Comparison of ENCODE assay signal across 17 cellular contexts in the genomic region with DNA sequence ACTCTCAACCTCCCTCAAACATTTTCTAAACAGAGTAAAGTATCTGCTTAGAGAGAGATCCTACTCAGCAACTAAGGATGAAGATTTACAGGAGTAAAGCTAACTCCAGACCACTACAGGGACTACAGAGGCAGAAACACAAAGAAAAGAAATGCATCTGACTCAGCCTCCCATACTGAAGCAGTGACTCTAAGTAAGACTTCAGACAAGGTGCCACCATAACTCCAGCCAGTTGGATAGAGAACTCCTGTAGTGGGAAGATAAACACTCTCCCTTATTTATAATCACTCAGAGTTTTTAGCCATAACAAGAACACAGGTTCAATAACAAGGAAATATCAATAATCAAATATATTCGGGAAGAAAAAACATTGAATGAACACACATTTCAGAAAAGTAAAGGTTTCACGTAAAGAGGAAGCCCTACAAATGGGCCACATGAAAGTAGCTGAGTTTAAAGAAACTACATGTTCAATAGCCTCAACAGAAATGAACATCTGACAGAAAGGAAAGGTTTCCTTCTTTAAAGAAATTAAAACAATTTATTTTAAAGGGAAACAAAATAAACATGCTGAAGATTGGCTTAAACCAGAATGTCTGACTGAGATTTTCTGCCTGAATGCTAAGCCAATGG.
DNase-seq lines count a peak whose midpoint lies in the region; ATAC-seq and TF ChIP-seq lines count a peak whose summit lies in the region.
"Had no signal": no experiment of that assay in that cellular context is flagged by ENCODE, and none has a peak within 500 bp of the region (broad histone marks: within the 10 kb centered on the region; RNA-seq: fewer than 3 reads in every experiment).

No MANE protein-coding gene starts in this region.

- no peak for TF ChIP-seq EP300 in esophagus muscularis mucosa (IDR thresholded peaks at IDR 0.05)

- 64% methylated on average over 2 of the region's 2 CpGs for WGBS in esophagus muscularis mucosa

- no peak for TF ChIP-seq CTCF in esophagus muscularis mucosa (IDR thresholded peaks at IDR 0.05)

- no peaks in the 10 kb centered on the region for H3K27me3 ChIP-seq in esophagus muscularis mucosa

- ATAC-seq in GM18505 (IDR thresholded peaks at IDR 0.05; ENCODE audit: unreplicated experiment) (peak; percentile 41), GM19438 (IDR thresholded peaks at IDR 0.05; ENCODE audit: low read depth, unreplicated experiment) (peak; percentile 37), HG02763 (IDR thresholded peaks at IDR 0.05; ENCODE audit: unreplicated experiment) (peak; percentile 34), HG03565 (IDR thresholded peaks at IDR 0.05; ENCODE audit: unreplicated experiment) (peak; percentile 29)
- ATAC-seq: heart right ventricle, left colon had no signal

- no peak for DNase-seq in NCI-H2171 treated with DMSO at 0.1 percent for 48 hours (lab: John Stamatoyannopoulos, UW)
- DNase-seq in ecto neural progenitor cell (ENCODE audit: low spot score) = no peak
- no peak for DNase-seq in NCI-H128 (lab: John Stamatoyannopoulos, UW; ENCODE audit: unreplicated experiment)
- DNase-seq in esophagus muscularis mucosa (ENCODE audit: extremely low spot score) = no peak
- DNase-seq: activated CD4-positive, alpha-beta T cell treated with anti-CD3 and anti-CD28 coated beads for 48 hours; activated T-cell treated with anti-CD3 and anti-CD28 coated beads, Interleukin-2, amount 50 U/mL, for 24 hours; amygdala; erythroblast; heart right ventricle; left colon; NCI-H146; NCI-H526 treated with DMSO at 0.1 percent for 48 hours; trophoblast cell had no signal

- intact Hi-C loops in esophagus muscularis mucosa (cut with DNase I) = no loop called here

- no peak overlapping the region for H3K27ac ChIP-seq in esophagus muscularis mucosa (replicated peaks in 1 of 4)
- H3K27ac ChIP-seq: heart right ventricle had no signal

- no peak overlapping the region for H3K4me3 ChIP-seq in esophagus muscularis mucosa
- H3K4me3 ChIP-seq: heart right ventricle had no signal

- H3K4me1 ChIP-seq in esophagus muscularis mucosa = no peaks in the 10 kb centered on the region
- H3K4me1 ChIP-seq: heart right ventricle had no signal

- H3K36me3 ChIP-seq in esophagus muscularis mucosa = no peaks in the 10 kb centered on the region
- H3K36me3 ChIP-seq: heart right ventricle had no signal

- TF ChIP-seq POLR2A in GM18505 (IDR thresholded peaks at IDR 0.05; ENCODE audit: borderline replicate concordance, extremely low read depth, insufficient read depth, insufficient read length) (no peak), esophagus muscularis mucosa (IDR thresholded peaks at IDR 0.05; ENCODE audit: low read depth) (no peak)

- no peaks in the 10 kb centered on the region for H3K9me3 ChIP-seq in esophagus muscularis mucosa
- H3K9me3 ChIP-seq: heart right ventricle had no signal
